In genomic region chr7:151550601-151551286, GRCh38 we compare ENCODE assay signal across 9 cellular contexts. TPM values are rescaled to one million over a fixed set of nuclear protein-coding genes. Genes with fewer than 3 reads are reported as not detected.
DNase-seq lines count a peak whose midpoint lies in the region; TF ChIP-seq lines count a peak whose summit lies in the region.
"Had no signal": no experiment of that assay in that cellular context is flagged by ENCODE, and none has a peak within 500 bp of the region (broad histone marks: within the 10 kb centered on the region; RNA-seq: fewer than 3 reads in every experiment).

No MANE protein-coding gene starts in this region.

- H3K9me3 Mint-ChIP-seq in activated T-helper 2 cell treated with anti-CD3 and anti-CD28 coated beads, Interferon-gamma antibody, Interleukin-2, Interleukin-4, amounts not matched to agents 10 μg/mL and 5 μg/mL and 100 μg/mL, durations not matched to agents 14 hours and 24 hours and 36 hours, result no peaks in the 10 kb centered on the region

- peaks cover 14% of the 10 kb centered on the region for H3K27me3 Mint-ChIP-seq in activated T-helper 2 cell treated with anti-CD3 and anti-CD28 coated beads, Interferon-gamma antibody, Interleukin-2, Interleukin-4, amounts not matched to agents 10 μg/mL and 5 μg/mL and 100 μg/mL, durations not matched to agents 14 hours and 24 hours and 36 hours (ENCODE audit: low read depth)

- WGBS in testis, 2 donors, result 50 to 54% methylated on average over 4 of the region's 4 CpGs

- no peaks in the 10 kb centered on the region for H3K27me3 ChIP-seq in SJCRH30
- no peaks in the 10 kb centered on the region for H3K27me3 ChIP-seq in testis
- H3K27me3 ChIP-seq: uterus had no signal

- H3K36me3 ChIP-seq in SJCRH30, result no peaks in the 10 kb centered on the region; the same call in 1 of the 2 replicates
- no peaks in the 10 kb centered on the region for H3K36me3 ChIP-seq in testis (ENCODE audit: low read depth, missing control alignments)
- H3K36me3 ChIP-seq: uterus had no signal

- no peaks in the 10 kb centered on the region for H3K9me3 ChIP-seq in SJCRH30 (replicated peaks)
- H3K9me3 ChIP-seq in testis, result no peaks in the 10 kb centered on the region
- H3K9me3 ChIP-seq: uterus had no signal

- intact Hi-C loops in testis (cut with DNase I; ENCODE audit: low total_unique reads) (no loop called here), posterior cingulate gyrus (cut with DNase I) (no loop called here)
- intact Hi-C loops in activated T-helper 2 cell treated with anti-CD3 and anti-CD28 coated beads, Interferon-gamma antibody, Interleukin-2, Interleukin-4, amounts not matched to agents 10 μg/mL and 5 μg/mL and 100 μg/mL, durations not matched to agents 14 hours and 24 hours and 36 hours (cut with micrococcal nuclease), result no loop called here

- H3K4me1 ChIP-seq in SJCRH30 (peaks cover 5% of the 10 kb centered on the region), testis (no peaks in the 10 kb centered on the region)
- H3K4me1 ChIP-seq: uterus had no signal

- no peak for TF ChIP-seq CTCF in testis (IDR thresholded peaks at IDR 0.05)

- TF ChIP-seq POLR2A in testis (IDR thresholded peaks at IDR 0.05), result no peak

- H3K4me1 Mint-ChIP-seq in activated T-helper 2 cell treated with anti-CD3 and anti-CD28 coated beads, Interferon-gamma antibody, Interleukin-2, Interleukin-4, amounts not matched to agents 10 μg/mL and 5 μg/mL and 100 μg/mL, durations not matched to agents 14 hours and 24 hours and 36 hours (ENCODE audit: low read depth), result no peaks in the 10 kb centered on the region

- no peak overlapping the region for H3K4me3 ChIP-seq in SJCRH30
- no peak overlapping the region for H3K4me3 ChIP-seq in testis
- H3K4me3 ChIP-seq: uterus had no signal

- DNase-seq in NCI-H345 (lab: John Stamatoyannopoulos, UW) (peak; percentile 31), NCI-H345 treated with DMSO at 0.1 percent for 48 hours (lab: John Stamatoyannopoulos, UW; ENCODE audit: unreplicated experiment) (no peak), SJCRH30 (peak; percentile 36 to 47), glomerular endothelial cell (ENCODE audit: extremely low read depth, low read depth, low spot score) (peak; percentile 29), testis (peak; percentile 29), middle frontal gyrus (ENCODE audit: extremely low spot score, low spot score) (no peak), posterior cingulate gyrus (no peak)
- no peak for DNase-seq in activated T-helper 2 cell treated with anti-CD3 and anti-CD28 coated beads, Interferon-gamma antibody, Interleukin-2, Interleukin-4, amounts not matched to agents 10 μg/mL and 5 μg/mL and 100 μg/mL, durations not matched to agents 14 hours and 24 hours and 36 hours (ENCODE audit: low spot score)

- no peak overlapping the region for H3K4me3 Mint-ChIP-seq in activated T-helper 2 cell treated with anti-CD3 and anti-CD28 coated beads, Interferon-gamma antibody, Interleukin-2, Interleukin-4, amounts not matched to agents 10 μg/mL and 5 μg/mL and 100 μg/mL, durations not matched to agents 14 hours and 24 hours and 36 hours (ENCODE audit: low read depth)

- H3K27ac ChIP-seq in SJCRH30 (no peak overlapping the region), testis (no peak overlapping the region)
- H3K27ac ChIP-seq: uterus had no signal

- no peak overlapping the region for H3K27ac Mint-ChIP-seq in activated T-helper 2 cell treated with anti-CD3 and anti-CD28 coated beads, Interferon-gamma antibody, Interleukin-2, Interleukin-4, amounts not matched to agents 10 μg/mL and 5 μg/mL and 100 μg/mL, durations not matched to agents 14 hours and 24 hours and 36 hours

- H3K36me3 Mint-ChIP-seq in activated T-helper 2 cell treated with anti-CD3 and anti-CD28 coated beads, Interferon-gamma antibody, Interleukin-2, Interleukin-4, amounts not matched to agents 10 μg/mL and 5 μg/mL and 100 μg/mL, durations not matched to agents 14 hours and 24 hours and 36 hours (ENCODE audit: low read depth), result no peaks in the 10 kb centered on the region

RNA-seq across cellular contexts. Expression of gene RHEB, which starts 31.0 kb away (rescaled TPM):
- total RNA-seq in SJCRH30 (2014; rRNA removed; shearing (Covaris generic)), result 134 and 149 TPM in 2 replicates
- total RNA-seq in glomerular endothelial cell, result 79.2 and 84.9 TPM in 2 replicates
- total RNA-seq in testis, result 10 to 100 TPM; 59.4 to 74.6 TPM
- 88.1 TPM for polyA plus RNA-seq in testis (ENCODE audit: insufficient read depth, low read depth, low replicate concordance)
- 52.8 and 60.5 TPM in 2 replicates for total RNA-seq in activated T-helper 2 cell treated with anti-CD3 and anti-CD28 coated beads, Interferon-gamma antibody, Interleukin-2, Interleukin-4, amounts not matched to agents 10 μg/mL and 5 μg/mL and 100 μg/mL, durations not matched to agents 14 hours and 24 hours and 36 hours

Comparison
In these comparisons a context has a peak if more than half of its experiments do, and no peak if none do; other contexts are left out.
1. DNase-seq: peak in NCI-H345 (single experiment), SJCRH30 (2 of 2), glomerular endothelial cell (single experiment) and testis (single experiment); none in NCI-H345 treated with DMSO at 0.1 percent for 48 hours (single experiment), middle frontal gyrus (single experiment), posterior cingulate gyrus (0 of 10) and activated T-helper 2 cell treated with anti-CD3 and anti-CD28 coated beads, Interferon-gamma antibody, Interleukin-2, Interleukin-4, amounts not matched to agents 10 μg/mL and 5 μg/mL and 100 μg/mL, durations not matched to agents 14 hours and 24 hours and 36 hours (single experiment).